In the genomic region with DNA sequence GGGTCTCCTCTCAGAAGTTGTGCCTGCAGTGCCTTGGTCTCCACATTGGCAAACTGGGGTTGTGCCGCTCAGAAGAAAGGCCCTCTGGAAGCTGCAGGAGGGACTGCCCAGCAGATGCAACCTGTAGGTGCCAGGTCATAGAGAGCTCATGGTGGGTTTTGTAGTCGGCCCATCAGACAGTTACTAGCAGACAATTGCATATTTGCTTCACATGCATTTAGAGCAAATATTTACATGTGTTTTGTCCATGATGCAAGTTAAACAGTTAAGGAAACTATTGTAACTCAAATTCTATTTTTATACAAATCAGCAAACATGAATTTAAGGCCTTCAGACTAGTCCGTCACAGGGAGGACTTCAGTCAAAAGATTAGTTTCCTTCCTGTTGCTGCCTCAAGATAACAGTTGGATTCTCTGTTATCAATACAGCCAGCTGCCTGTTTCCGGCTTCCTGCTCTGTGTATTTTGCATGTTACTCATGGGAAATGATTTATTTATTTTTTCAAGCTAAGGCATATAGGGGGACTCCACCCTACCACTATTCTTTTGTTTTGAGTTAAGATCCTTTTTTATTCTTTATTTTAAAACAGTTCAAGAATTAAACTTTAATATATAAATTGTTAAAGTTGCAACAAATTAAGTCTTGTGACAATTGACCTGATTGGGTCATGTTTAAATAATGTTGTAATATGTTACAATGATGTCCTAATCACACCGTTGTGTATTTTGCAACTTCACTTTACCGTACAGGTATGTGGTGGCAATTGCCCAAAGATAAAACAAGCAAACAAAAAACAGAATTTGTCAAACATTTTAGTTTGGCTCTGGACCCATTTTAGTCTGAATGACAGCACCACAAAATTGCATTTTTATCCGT, we compare ENCODE assay signal across 1 cellular context.
A peak's percentile ranks its signal among the peaks of the same experiment; 100 is the strongest.
TF ChIP-seq lines count a peak whose summit lies in the region.

No MANE protein-coding gene starts in this region.

TF ChIP-seq in K562, 482 proteins besides CTCF, POLR2A, EP300 and RAD21 (continued from another document and continues in another):
- TF ChIP-seq, protein P1, sequence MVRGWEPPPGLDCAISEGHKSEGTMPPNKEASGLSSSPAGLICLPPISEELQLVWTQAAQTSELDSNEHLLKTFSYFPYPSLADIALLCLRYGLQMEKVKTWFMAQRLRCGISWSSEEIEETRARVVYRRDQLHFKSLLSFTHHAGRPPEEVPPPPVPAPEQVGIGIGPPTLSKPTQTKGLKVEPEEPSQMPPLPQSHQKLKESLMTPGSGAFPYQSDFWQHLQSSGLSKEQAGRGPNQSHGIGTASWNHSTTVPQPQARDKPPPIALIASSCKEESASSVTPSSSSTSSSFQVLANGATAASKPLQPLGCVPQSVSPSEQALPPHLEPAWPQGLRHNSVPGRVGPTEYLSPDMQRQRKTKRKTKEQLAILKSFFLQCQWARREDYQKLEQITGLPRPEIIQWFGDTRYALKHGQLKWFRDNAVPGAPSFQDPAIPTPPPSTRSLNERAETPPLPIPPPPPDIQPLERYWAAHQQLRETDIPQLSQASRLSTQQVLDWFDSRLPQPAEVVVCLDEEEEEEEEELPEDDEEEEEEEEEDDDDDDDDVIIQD (CRISPR knock-in tag; IDR thresholded peaks at IDR 0.05): no peak
- peak; percentile 95 for TF ChIP-seq GATA2 (CRISPR knock-in tag; IDR thresholded peaks at IDR 0.05)
- TF ChIP-seq NCOA2 (IDR thresholded peaks at IDR 0.05; ENCODE audit: partially characterized antibody in 2 of 2): peak; percentile 85 to 91
- TF ChIP-seq NR2F6 (CRISPR knock-in tag; IDR thresholded peaks at IDR 0.05): no peak
- peak in 1 of 2 experiments; percentile 29; a peak in 1 of 4 replicates for TF ChIP-seq CSDE1 (IDR thresholded peaks at IDR 0.05)
- TF ChIP-seq TGIF2 (CRISPR knock-in tag; IDR thresholded peaks at IDR 0.05): no peak
- TF ChIP-seq, protein P2, sequence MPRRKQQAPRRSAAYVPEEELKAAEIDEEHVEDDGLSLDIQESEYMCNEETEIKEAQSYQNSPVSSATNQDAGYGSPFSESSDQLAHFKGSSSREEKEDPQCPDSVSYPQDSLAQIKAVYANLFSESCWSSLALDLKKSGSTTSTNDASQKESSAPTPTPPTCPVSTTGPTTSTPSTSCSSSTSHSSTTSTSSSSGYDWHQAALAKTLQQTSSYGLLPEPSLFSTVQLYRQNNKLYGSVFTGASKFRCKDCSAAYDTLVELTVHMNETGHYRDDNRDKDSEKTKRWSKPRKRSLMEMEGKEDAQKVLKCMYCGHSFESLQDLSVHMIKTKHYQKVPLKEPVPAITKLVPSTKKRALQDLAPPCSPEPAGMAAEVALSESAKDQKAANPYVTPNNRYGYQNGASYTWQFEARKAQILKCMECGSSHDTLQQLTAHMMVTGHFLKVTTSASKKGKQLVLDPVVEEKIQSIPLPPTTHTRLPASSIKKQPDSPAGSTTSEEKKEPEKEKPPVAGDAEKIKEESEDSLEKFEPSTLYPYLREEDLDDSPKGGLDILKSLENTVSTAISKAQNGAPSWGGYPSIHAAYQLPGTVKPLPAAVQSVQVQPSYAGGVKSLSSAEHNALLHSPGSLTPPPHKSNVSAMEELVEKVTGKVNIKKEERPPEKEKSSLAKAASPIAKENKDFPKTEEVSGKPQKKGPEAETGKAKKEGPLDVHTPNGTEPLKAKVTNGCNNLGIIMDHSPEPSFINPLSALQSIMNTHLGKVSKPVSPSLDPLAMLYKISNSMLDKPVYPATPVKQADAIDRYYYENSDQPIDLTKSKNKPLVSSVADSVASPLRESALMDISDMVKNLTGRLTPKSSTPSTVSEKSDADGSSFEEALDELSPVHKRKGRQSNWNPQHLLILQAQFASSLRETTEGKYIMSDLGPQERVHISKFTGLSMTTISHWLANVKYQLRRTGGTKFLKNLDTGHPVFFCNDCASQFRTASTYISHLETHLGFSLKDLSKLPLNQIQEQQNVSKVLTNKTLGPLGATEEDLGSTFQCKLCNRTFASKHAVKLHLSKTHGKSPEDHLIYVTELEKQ (CRISPR knock-in tag; IDR thresholded peaks at IDR 0.05): no peak
- TF ChIP-seq, protein P3, sequence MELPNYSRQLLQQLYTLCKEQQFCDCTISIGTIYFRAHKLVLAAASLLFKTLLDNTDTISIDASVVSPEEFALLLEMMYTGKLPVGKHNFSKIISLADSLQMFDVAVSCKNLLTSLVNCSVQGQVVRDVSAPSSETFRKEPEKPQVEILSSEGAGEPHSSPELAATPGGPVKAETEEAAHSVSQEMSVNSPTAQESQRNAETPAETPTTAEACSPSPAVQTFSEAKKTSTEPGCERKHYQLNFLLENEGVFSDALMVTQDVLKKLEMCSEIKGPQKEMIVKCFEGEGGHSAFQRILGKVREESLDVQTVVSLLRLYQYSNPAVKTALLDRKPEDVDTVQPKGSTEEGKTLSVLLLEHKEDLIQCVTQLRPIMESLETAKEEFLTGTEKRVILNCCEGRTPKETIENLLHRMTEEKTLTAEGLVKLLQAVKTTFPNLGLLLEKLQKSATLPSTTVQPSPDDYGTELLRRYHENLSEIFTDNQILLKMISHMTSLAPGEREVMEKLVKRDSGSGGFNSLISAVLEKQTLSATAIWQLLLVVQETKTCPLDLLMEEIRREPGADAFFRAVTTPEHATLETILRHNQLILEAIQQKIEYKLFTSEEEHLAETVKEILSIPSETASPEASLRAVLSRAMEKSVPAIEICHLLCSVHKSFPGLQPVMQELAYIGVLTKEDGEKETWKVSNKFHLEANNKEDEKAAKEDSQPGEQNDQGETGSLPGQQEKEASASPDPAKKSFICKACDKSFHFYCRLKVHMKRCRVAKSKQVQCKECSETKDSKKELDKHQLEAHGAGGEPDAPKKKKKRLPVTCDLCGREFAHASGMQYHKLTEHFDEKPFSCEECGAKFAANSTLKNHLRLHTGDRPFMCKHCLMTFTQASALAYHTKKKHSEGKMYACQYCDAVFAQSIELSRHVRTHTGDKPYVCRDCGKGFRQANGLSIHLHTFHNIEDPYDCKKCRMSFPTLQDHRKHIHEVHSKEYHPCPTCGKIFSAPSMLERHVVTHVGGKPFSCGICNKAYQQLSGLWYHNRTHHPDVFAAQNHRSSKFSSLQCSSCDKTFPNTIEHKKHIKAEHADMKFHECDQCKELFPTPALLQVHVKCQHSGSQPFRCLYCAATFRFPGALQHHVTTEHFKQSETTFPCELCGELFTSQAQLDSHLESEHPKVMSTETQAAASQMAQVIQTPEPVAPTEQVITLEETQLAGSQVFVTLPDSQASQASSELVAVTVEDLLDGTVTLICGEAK (IDR thresholded peaks at IDR 0.05): no peak; the same call in none of the 2 replicates
- TF ChIP-seq, protein P3 (CRISPR knock-in tag; IDR thresholded peaks at IDR 0.05): no peak
- no peak for TF ChIP-seq BRD4 (IDR thresholded peaks at IDR 0.05)
- TF ChIP-seq, protein P4, sequence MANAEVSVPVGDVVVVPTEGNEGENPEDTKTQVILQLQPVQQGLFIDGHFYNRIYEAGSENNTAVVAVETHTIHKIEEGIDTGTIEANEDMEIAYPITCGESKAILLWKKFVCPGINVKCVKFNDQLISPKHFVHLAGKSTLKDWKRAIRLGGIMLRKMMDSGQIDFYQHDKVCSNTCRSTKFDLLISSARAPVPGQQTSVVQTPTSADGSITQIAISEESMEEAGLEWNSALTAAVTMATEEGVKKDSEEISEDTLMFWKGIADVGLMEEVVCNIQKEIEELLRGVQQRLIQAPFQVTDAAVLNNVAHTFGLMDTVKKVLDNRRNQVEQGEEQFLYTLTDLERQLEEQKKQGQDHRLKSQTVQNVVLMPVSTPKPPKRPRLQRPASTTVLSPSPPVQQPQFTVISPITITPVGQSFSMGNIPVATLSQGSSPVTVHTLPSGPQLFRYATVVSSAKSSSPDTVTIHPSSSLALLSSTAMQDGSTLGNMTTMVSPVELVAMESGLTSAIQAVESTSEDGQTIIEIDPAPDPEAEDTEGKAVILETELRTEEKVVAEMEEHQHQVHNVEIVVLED (CRISPR knock-in tag; IDR thresholded peaks at IDR 0.05): no peak
- TF ChIP-seq ZNF766 (CRISPR knock-in tag; conservative IDR thresholded peaks at IDR 0.05): peak; percentile 72
- TF ChIP-seq, protein P5, sequence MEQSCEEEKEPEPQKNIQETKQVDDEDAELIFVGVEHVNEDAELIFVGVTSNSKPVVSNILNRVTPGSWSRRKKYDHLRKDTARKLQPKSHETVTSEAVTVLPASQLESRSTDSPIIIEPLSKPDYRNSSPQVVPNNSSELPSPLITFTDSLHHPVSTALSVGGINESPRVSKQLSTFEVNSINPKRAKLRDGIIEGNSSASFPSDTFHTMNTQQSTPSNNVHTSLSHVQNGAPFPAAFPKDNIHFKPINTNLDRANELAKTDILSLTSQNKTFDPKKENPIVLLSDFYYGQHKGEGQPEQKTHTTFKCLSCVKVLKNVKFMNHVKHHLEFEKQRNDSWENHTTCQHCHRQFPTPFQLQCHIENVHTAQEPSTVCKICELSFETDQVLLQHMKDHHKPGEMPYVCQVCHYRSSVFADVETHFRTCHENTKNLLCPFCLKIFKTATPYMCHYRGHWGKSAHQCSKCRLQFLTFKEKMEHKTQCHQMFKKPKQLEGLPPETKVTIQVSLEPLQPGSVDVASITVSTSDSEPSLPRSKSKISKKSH (CRISPR knock-in tag; IDR thresholded peaks at IDR 0.05): no peak
- TF ChIP-seq WHSC1 (IDR thresholded peaks at IDR 0.05; ENCODE audit: low read length): no peak
- peak; percentile 36; the same call in 1 of the 2 replicates for TF ChIP-seq L3MBTL2 (IDR thresholded peaks at IDR 0.05)
- TF ChIP-seq SNRNP70 (optimal IDR thresholded peaks at IDR 0.05; ENCODE audit: low read depth, low read length): no peak
- TF ChIP-seq NR1H2 (CRISPR knock-in tag; IDR thresholded peaks at IDR 0.05): no peak
- 0 out of 2 replicates have a peak, but pooled peaks have one; percentile 6 for TF ChIP-seq KAT7 (CRISPR knock-in tag; IDR thresholded peaks at IDR 0.05; ENCODE audit: borderline replicate concordance)
- TF ChIP-seq ZBTB7A (IDR thresholded peaks at IDR 0.05; ENCODE audit: borderline replicate concordance, control insufficient read depth, low read depth, low read length): no peak
